Comparison of ENCODE assay signal across 18 cellular contexts in genomic region chr13:44797685-44798084, GRCh38.
DNase-seq lines count a peak whose midpoint lies in the region; ATAC-seq and TF ChIP-seq lines count a peak whose summit lies in the region.
"Had no signal": no experiment of that assay in that cellular context is flagged by ENCODE, and none has a peak within 500 bp of the region (broad histone marks: within the 10 kb centered on the region; RNA-seq: fewer than 3 reads in every experiment).

No MANE protein-coding gene starts in this region.

- H3K4me3 ChIP-seq in Karpas-422 (ENCODE audit: low read length): no peak overlapping the region
- no peak overlapping the region for H3K4me3 ChIP-seq in body of pancreas
- no peak overlapping the region for H3K4me3 ChIP-seq in stomach smooth muscle (ENCODE audit: low read length in 2 of 2)
- no peak overlapping the region for H3K4me3 ChIP-seq in Peyer's patch
- H3K4me3 ChIP-seq in Caco-2 (ENCODE audit: low read depth, low read length): no peak overlapping the region
- H3K4me3 ChIP-seq: BLaER1, SK-N-MC had no signal

- H3K4me2 ChIP-seq in Karpas-422 (ENCODE audit: low read depth, low read length, poor library complexity, severe bottlenecking): no peak overlapping the region
- H3K4me2 ChIP-seq: BLaER1 had no signal

- no peak overlapping the region for H3K9ac ChIP-seq in Karpas-422 (ENCODE audit: low read length)
- H3K9ac ChIP-seq in stomach smooth muscle (ENCODE audit: low read length in 2 of 2): no peak overlapping the region
- H3K9ac ChIP-seq: BLaER1 had no signal

- H3K27me3 ChIP-seq in Karpas-422 (ENCODE audit: low read length): no peaks in the 10 kb centered on the region
- H3K27me3 ChIP-seq in body of pancreas: no peaks in the 10 kb centered on the region
- H3K27me3 ChIP-seq in stomach smooth muscle (ENCODE audit: control insufficient read depth in 1 of 2, insufficient read depth in 2 of 2, low read length in 2 of 2): no peaks in the 10 kb centered on the region
- no peaks in the 10 kb centered on the region for H3K27me3 ChIP-seq in Peyer's patch
- no peaks in the 10 kb centered on the region for H3K27me3 ChIP-seq in Caco-2 (replicated peaks; ENCODE audit: control insufficient read depth, insufficient read depth, low read length)
- H3K27me3 ChIP-seq: BLaER1 had no signal

- POLR2A ChIA-PET in Caco-2 (lab: Charles Lee): no interaction called here

- no peak overlapping the region for H2AFZ ChIP-seq in Karpas-422 (ENCODE audit: low read length)

- TF ChIP-seq CTCF in body of pancreas (IDR thresholded peaks at IDR 0.05) (no peak), Peyer's patch (IDR thresholded peaks at IDR 0.05) (no peak), Caco-2 (IDR thresholded peaks at IDR 0.05; ENCODE audit: insufficient read depth in 1 of 2, low read depth in 1 of 2, low read length in 1 of 2, severe bottlenecking in 1 of 2, unreplicated experiment in 1 of 2) (no peak)

- H3K27ac ChIP-seq in Karpas-422 (ENCODE audit: low read length): no peak overlapping the region
- H3K27ac ChIP-seq in body of pancreas: peak overlapping the region in 1 of 4 donors; percentile 57
- peak overlapping the region; percentile 31 for H3K27ac ChIP-seq in stomach smooth muscle (ENCODE audit: low read length)
- no peak overlapping the region for H3K27ac ChIP-seq in Peyer's patch
- H3K27ac ChIP-seq: BLaER1, SK-N-MC had no signal

- intact Hi-C loops in body of pancreas (cut with DNase I) (no loop called here), Caco-2 (cut with micrococcal nuclease; ENCODE audit: unreplicated experiment) (no loop called here)

- H3K9me2 ChIP-seq in Karpas-422 (replicated peaks; ENCODE audit: insufficient read depth, low read length): no peaks in the 10 kb centered on the region

- no peaks in the 10 kb centered on the region for H4K20me1 ChIP-seq in Karpas-422 (ENCODE audit: insufficient read depth, low read depth, low read length)
- H4K20me1 ChIP-seq: BLaER1 had no signal

- H3K27me3 Mint-ChIP-seq in Caco-2 (ENCODE audit: insufficient read depth, unreplicated experiment): no peaks in the 10 kb centered on the region

- no TSS peak for BruUV-seq in Caco-2 (replicated peaks; lab: Mats Ljungman, UMichigan)

- no peak overlapping the region for H3K4me3 Mint-ChIP-seq in Caco-2 (ENCODE audit: unreplicated experiment)
- H3K4me3 Mint-ChIP-seq: CD4-positive, CD25-positive, alpha-beta regulatory T cell had no signal

- 35 to 48% methylated on average over 2 of the region's 2 CpGs for WGBS in body of pancreas, 2 donors

- CTCF ChIA-PET in Caco-2 (lab: Charles Lee): no interaction called here

- TF ChIP-seq POLR2A in body of pancreas (IDR thresholded peaks at IDR 0.05) (no peak), Peyer's patch (IDR thresholded peaks at IDR 0.05) (no peak)

- no peak overlapping the region for H3K27ac Mint-ChIP-seq in Caco-2 (ENCODE audit: unreplicated experiment)
- H3K27ac Mint-ChIP-seq: CD4-positive, CD25-positive, alpha-beta regulatory T cell had no signal

- H3K36me3 Mint-ChIP-seq in Caco-2 (ENCODE audit: insufficient read depth, unreplicated experiment): no peaks in the 10 kb centered on the region
- H3K36me3 Mint-ChIP-seq: CD4-positive, CD25-positive, alpha-beta regulatory T cell had no signal

- no peaks in the 10 kb centered on the region for H3K4me1 ChIP-seq in Karpas-422 (ENCODE audit: low read length)
- peaks cover 15% of the 10 kb centered on the region for H3K4me1 ChIP-seq in body of pancreas
- peaks cover 10% of the 10 kb centered on the region for H3K4me1 ChIP-seq in stomach smooth muscle (ENCODE audit: control insufficient read depth, insufficient read depth, low read length)
- no peaks in the 10 kb centered on the region for H3K4me1 ChIP-seq in Peyer's patch
- peaks cover 9% of the 10 kb centered on the region; the same call in 1 of the 2 replicates for H3K4me1 ChIP-seq in Caco-2
- H3K4me1 ChIP-seq: BLaER1 had no signal

- H3K36me3 ChIP-seq in Karpas-422 (ENCODE audit: insufficient read depth, low read length) (no peaks in the 10 kb centered on the region), body of pancreas (replicated peaks in 1 of 2; ENCODE audit: insufficient read depth in 1 of 2, low read depth in 2 of 2) (no peaks in the 10 kb centered on the region), stomach smooth muscle (ENCODE audit: control insufficient read depth in 2 of 2, insufficient read depth in 2 of 2, low read length in 2 of 2) (no peaks in the 10 kb centered on the region), Peyer's patch (no peaks in the 10 kb centered on the region), Caco-2 (ENCODE audit: control insufficient read depth, insufficient read depth, low read length) (no peaks in the 10 kb centered on the region)
- H3K36me3 ChIP-seq: BLaER1 had no signal

- H3K9me3 ChIP-seq in Karpas-422 (ENCODE audit: low read length): no peaks in the 10 kb centered on the region
- H3K9me3 ChIP-seq in body of pancreas: no peaks in the 10 kb centered on the region
- H3K9me3 ChIP-seq in stomach smooth muscle (ENCODE audit: control insufficient read depth in 2 of 2, low read length in 2 of 2): no peaks in the 10 kb centered on the region
- no peaks in the 10 kb centered on the region for H3K9me3 ChIP-seq in Peyer's patch
- no peaks in the 10 kb centered on the region; the same call in 1 of the 2 replicates for H3K9me3 ChIP-seq in Caco-2

- H3K9me3 Mint-ChIP-seq in Caco-2 (ENCODE audit: unreplicated experiment): no peaks in the 10 kb centered on the region

- H3K79me2 ChIP-seq in Karpas-422 (ENCODE audit: low read length): no peaks in the 10 kb centered on the region

- H3K4me1 Mint-ChIP-seq in Caco-2 (ENCODE audit: low read depth, unreplicated experiment): no peaks in the 10 kb centered on the region
- H3K4me1 Mint-ChIP-seq: CD4-positive, CD25-positive, alpha-beta regulatory T cell had no signal

- ATAC-seq in body of pancreas: peak; percentile 59
- no peak for ATAC-seq in HG03108 (IDR thresholded peaks at IDR 0.05; ENCODE audit: unreplicated experiment)
- ATAC-seq: HepG2, Panc1 had no signal

- peak; percentile 19 for DNase-seq in Karpas-422
- no peak for DNase-seq in body of pancreas
- peak; percentile 37 for DNase-seq in kidney tubule cell (ENCODE audit: low spot score)
- no peak for DNase-seq in Peyer's patch
- no peak for DNase-seq in Caco-2
- DNase-seq: CD4-positive, CD25-positive, alpha-beta regulatory T cell; MM.1S; NCI-H1048; NCI-H1694; NCI-H446 treated with DMSO at 0.1 percent for 48 hours; NCI-H526 treated with DMSO at 0.1 percent for 48 hours; SHP77 treated with DMSO at 0.1 percent for 48 hours had no signal

Comparison
In these comparisons a context has a peak if more than half of its experiments do, and no peak if none do; other contexts are left out.
1. DNase-seq: peak in Karpas-422 (single experiment) and kidney tubule cell (single experiment); none in body of pancreas (0 of 4), Peyer's patch (0 of 3) and Caco-2 (0 of 2).